Comparison of ENCODE assay signal across 17 cellular contexts in the genomic region with DNA sequence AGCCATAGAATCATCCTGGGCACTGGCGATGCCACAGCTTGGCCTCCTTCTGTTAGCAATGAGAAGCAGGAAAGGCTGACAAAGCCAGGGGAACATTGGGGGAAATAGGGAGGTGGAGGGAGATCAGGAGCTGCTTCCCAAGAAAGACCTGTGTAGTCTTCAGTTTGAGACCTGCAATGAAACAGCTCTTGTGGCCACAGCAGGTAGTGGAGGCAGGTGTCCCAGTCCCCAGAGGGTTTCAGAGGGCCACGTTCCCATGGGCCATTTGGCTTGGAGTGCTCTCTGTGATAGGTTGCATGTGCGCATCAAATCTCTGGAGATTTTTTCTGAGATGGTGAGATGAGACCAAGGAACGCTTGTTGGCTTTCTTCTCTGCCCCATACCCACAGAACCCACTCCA. TPM values are rescaled to one million over a fixed set of nuclear protein-coding genes. Genes with fewer than 3 reads are reported as not detected.
A peak's percentile ranks its signal among the peaks of the same experiment; 100 is the strongest.
DNase-seq lines count a peak whose midpoint lies in the region; ATAC-seq and TF ChIP-seq lines count a peak whose summit lies in the region.
"Had no signal": no experiment of that assay in that cellular context is flagged by ENCODE, and none has a peak within 500 bp of the region (broad histone marks: within the 10 kb centered on the region; RNA-seq: fewer than 3 reads in every experiment).

No MANE protein-coding gene starts in this region.

- no peak overlapping the region for H2BK5ac ChIP-seq in IMR-90 (ENCODE audit: low read depth, low read length, poor library complexity, severe bottlenecking)

- H3K79me2 ChIP-seq in PC-9 (ENCODE audit: low read depth) = no peaks in the 10 kb centered on the region

- H3K23ac ChIP-seq in IMR-90 (ENCODE audit: low read depth, low read length) = no peak overlapping the region

- POLR2A ChIA-PET in IMR-90 (lab: Charles Lee; ENCODE audit: unreplicated experiment) = no interaction called here
- POLR2A ChIA-PET in PC-9 (lab: Charles Lee; ENCODE audit: unreplicated experiment) = no interaction called here

- no peak overlapping the region for H3K27ac ChIP-seq in BLaER1 treated with 17β-estradiol and CSF1 and Interleukin-3, amounts not matched to agents 10 nM and 100 nM
- H3K27ac ChIP-seq in IMR-90 (ENCODE audit: insufficient read depth, low read length) = no peak overlapping the region
- no peak overlapping the region for H3K27ac ChIP-seq in esophagus muscularis mucosa (replicated peaks in 1 of 4)
- H3K27ac ChIP-seq in PC-9 = no peak overlapping the region

- TF ChIP-seq CTCF in GM12872 (IDR thresholded peaks at IDR 0.05; ENCODE audit: insufficient read depth, low read depth, low read length) (peak; percentile 32; the same call in 1 of the 3 replicates), IMR-90 (conservative IDR thresholded peaks at IDR 0.05; ENCODE audit: low read depth, low read length) (no peak), esophagus muscularis mucosa (IDR thresholded peaks at IDR 0.05) (no peak), PC-9 (conservative IDR thresholded peaks at IDR 0.05) (no peak), lower leg skin (IDR thresholded peaks at IDR 0.05) (no peak)

- H3K4me2 ChIP-seq in BLaER1 treated with 17β-estradiol and CSF1 and Interleukin-3, amounts not matched to agents 10 nM and 100 nM = peak overlapping the region in 7 of 11 experiments; percentile 19 to 60 (median 56); a peak in 12 of 22 replicates
- no peak overlapping the region for H3K4me2 ChIP-seq in IMR-90 (ENCODE audit: low read depth, low read length)
- no peak overlapping the region for H3K4me2 ChIP-seq in PC-9

- BruUV-seq in IMR-90 (replicated peaks; lab: Mats Ljungman, UMichigan) (no TSS peak), PC-9 (replicated peaks; lab: Mats Ljungman, UMichigan) (no TSS peak)

- no peaks in the 10 kb centered on the region for H3K36me3 ChIP-seq in BLaER1 treated with 17β-estradiol and CSF1 and Interleukin-3, amounts not matched to agents 10 nM and 100 nM
- H3K36me3 ChIP-seq in IMR-90 (ENCODE audit: control insufficient read depth, insufficient read depth, low read length) (no peaks in the 10 kb centered on the region), esophagus muscularis mucosa (no peaks in the 10 kb centered on the region), PC-9 (ENCODE audit: low read depth) (no peaks in the 10 kb centered on the region)
- H3K36me3 ChIP-seq: BE2C, HAP-1 had no signal

- no peak overlapping the region for H3K4me3 ChIP-seq in BLaER1 treated with 17β-estradiol and CSF1 and Interleukin-3, amounts not matched to agents 10 nM and 100 nM
- H3K4me3 ChIP-seq in IMR-90 (ENCODE audit: insufficient read depth, low read depth, low read length) (no peak overlapping the region), esophagus muscularis mucosa (no peak overlapping the region), PC-9 (no peak overlapping the region), lower leg skin (ENCODE audit: low read depth, poor library complexity, severe bottlenecking) (no peak overlapping the region)
- H3K4me3 ChIP-seq: HAP-1, K562 had no signal

- in situ Hi-C loops in IMR-90 (cut with MboI; ENCODE audit: low sequenced_read_pairs) = no loop called here

- H4K8ac ChIP-seq in IMR-90 (ENCODE audit: low read depth in 2 of 2, low read length in 2 of 2) = no peak overlapping the region

- no peak overlapping the region for H3K9ac ChIP-seq in BLaER1 treated with 17β-estradiol and CSF1 and Interleukin-3, amounts not matched to agents 10 nM and 100 nM
- H3K9ac ChIP-seq in IMR-90 (ENCODE audit: low read depth, low read length) = no peak overlapping the region

- dilution Hi-C loops in IMR-90 (cut with HindIII; ENCODE audit: low sequenced_read_pairs, unreplicated experiment) = loop anchor here (25.0 kb wide), 1 partner anchor 119 kb away; no protein-coding TSS in a partner anchor

- no peaks in the 10 kb centered on the region for H3K79me1 ChIP-seq in IMR-90 (ENCODE audit: low read depth in 1 of 2, low read length in 2 of 2)

- TF ChIP-seq RAD21 in IMR-90 (IDR thresholded peaks at IDR 0.05; ENCODE audit: low read length) = no peak

- intact Hi-C loops in IMR-90 (cut with micrococcal nuclease) (no loop called here), esophagus muscularis mucosa (cut with DNase I) (no loop called here), PC-9 (cut with micrococcal nuclease; ENCODE audit: unreplicated experiment) (no loop called here), lower leg skin (cut with DNase I; ENCODE audit: low total_unique reads) (no loop called here)

- no peaks in the 10 kb centered on the region for H3K9me3 ChIP-seq in BLaER1 treated with 17β-estradiol and CSF1 and Interleukin-3, amounts not matched to agents 10 nM and 100 nM (replicated peaks in 1 of 11)
- H3K9me3 ChIP-seq in IMR-90 (ENCODE audit: control insufficient read depth, insufficient read depth, low read length) (no peaks in the 10 kb centered on the region; the same call in 1 of the 2 replicates), esophagus muscularis mucosa (no peaks in the 10 kb centered on the region), PC-9 (ENCODE audit: insufficient read depth, low read depth) (no peaks in the 10 kb centered on the region)
- H3K9me3 ChIP-seq: BE2C, HAP-1 had no signal

- CTCF ChIA-PET in IMR-90 (lab: Yijun Ruan, JAX) = no interaction called here
- CTCF ChIA-PET in PC-9 (lab: Charles Lee) = no interaction called here

- no peaks in the 10 kb centered on the region for H3F3A ChIP-seq in PC-9 (ENCODE audit: insufficient read depth, low read depth)

- 29% methylated on average over 1 of the region's 4 CpGs; no CpG with 5 or more reads in 1 of the 2 experiments for WGBS in IMR-90 (ENCODE audit: extremely low coverage in 2 of 2, insufficient read length in 1 of 2), 2 experiments
- WGBS in esophagus muscularis mucosa = 66% methylated on average over 4 of the region's 4 CpGs
- 84 to 89% methylated on average over 4 of the region's 4 CpGs for WGBS in lower leg skin, 2 donors

- no peaks in the 10 kb centered on the region for H3K9me2 ChIP-seq in PC-9 (ENCODE audit: insufficient read depth)

- ATAC-seq in IMR-90 (ENCODE audit: low read depth) = no peak
- ATAC-seq: K562 had no signal

- no peak overlapping the region for H2BK120ac ChIP-seq in IMR-90 (ENCODE audit: low read depth, low read length)

- TF ChIP-seq EP300 in esophagus muscularis mucosa (IDR thresholded peaks at IDR 0.05) = no peak

- H2AK9ac ChIP-seq in IMR-90 (replicated peaks; ENCODE audit: low read depth, low read length, poor library complexity) = no peak overlapping the region

- no peaks in the 10 kb centered on the region for H3K9me1 ChIP-seq in IMR-90 (ENCODE audit: insufficient read depth, low read length)

- DNase-seq in IMR-90 = no peak
- peak; percentile 84 for DNase-seq in esophagus muscularis mucosa (ENCODE audit: extremely low spot score)
- DNase-seq in PC-9 = no peak
- no peak for DNase-seq in NCI-H748 (lab: John Stamatoyannopoulos, UW; ENCODE audit: unreplicated experiment)
- DNase-seq in lower leg skin (ENCODE audit: low spot score in 2 of 2) = no peak
- DNase-seq: ACHN; BE2C; Calu3; CD4-positive, alpha-beta memory T cell; DMS79 treated with DMSO at 0.1 percent for 48 hours; GF-D8; GOT3 had no signal

- no peak overlapping the region for H3K18ac ChIP-seq in IMR-90 (ENCODE audit: low read depth, low read length)

- no peak overlapping the region for H3K56ac ChIP-seq in IMR-90 (ENCODE audit: extremely low read depth, insufficient read depth, low read length)

- no peak overlapping the region for H3K14ac ChIP-seq in IMR-90 (replicated peaks; ENCODE audit: low read depth, low read length)

- no peaks in the 10 kb centered on the region for H4K20me1 ChIP-seq in BLaER1 treated with 17β-estradiol and CSF1 and Interleukin-3, amounts not matched to agents 10 nM and 100 nM
- no peaks in the 10 kb centered on the region for H4K20me1 ChIP-seq in IMR-90 (ENCODE audit: insufficient read depth, low read length)
- no peaks in the 10 kb centered on the region for H4K20me1 ChIP-seq in PC-9 (ENCODE audit: insufficient read depth)

- no peak overlapping the region for H2BK20ac ChIP-seq in IMR-90 (ENCODE audit: low read depth, low read length)

- H3K27me3 ChIP-seq in BLaER1 treated with 17β-estradiol and CSF1 and Interleukin-3, amounts not matched to agents 10 nM and 100 nM = peaks cover 14 to 34% (median 30%) of the 10 kb centered on the region in 11 experiments
- peaks cover 24% of the 10 kb centered on the region for H3K27me3 ChIP-seq in IMR-90 (ENCODE audit: control insufficient read depth, insufficient read depth, low read length)
- H3K27me3 ChIP-seq in esophagus muscularis mucosa = peaks cover 0 to 93% (median 52%) of the 10 kb centered on the region in 4 donors
- H3K27me3 ChIP-seq in PC-9 (ENCODE audit: insufficient read depth, low read depth) = no peaks in the 10 kb centered on the region

- H2AK5ac ChIP-seq in IMR-90 (ENCODE audit: low read depth, low read length) = no peak overlapping the region

- H2BK15ac ChIP-seq in IMR-90 (ENCODE audit: low read depth, low read length) = no peak overlapping the region

- no peak overlapping the region for H3K4ac ChIP-seq in IMR-90 (ENCODE audit: low read depth, low read length)

- peak overlapping the region; percentile 23 for H2AFZ ChIP-seq in IMR-90 (replicated peaks; ENCODE audit: low read length, poor library complexity)
- no peak overlapping the region for H2AFZ ChIP-seq in PC-9

- peaks cover 0 to 12% (median 9%) of the 10 kb centered on the region in 10 experiments; a peak in 10 of 20 replicates for H3K4me1 ChIP-seq in BLaER1 treated with 17β-estradiol and CSF1 and Interleukin-3, amounts not matched to agents 10 nM and 100 nM
- H3K4me1 ChIP-seq in IMR-90 (ENCODE audit: control insufficient read depth, insufficient read depth, low read length) (no peaks in the 10 kb centered on the region), esophagus muscularis mucosa (peaks cover 0 to 13% (median 6%) of the 10 kb centered on the region in 4 donors), PC-9 (replicated peaks; ENCODE audit: insufficient read depth) (no peaks in the 10 kb centered on the region)
- H3K4me1 ChIP-seq: BE2C, HAP-1 had no signal

- no peak overlapping the region for H4K5ac ChIP-seq in IMR-90 (ENCODE audit: low read depth, low read length)

- TF ChIP-seq POLR2A in IMR-90 (IDR thresholded peaks at IDR 0.05; ENCODE audit: low read depth, low read length) (no peak), esophagus muscularis mucosa (IDR thresholded peaks at IDR 0.05; ENCODE audit: low read depth) (no peak), lower leg skin (IDR thresholded peaks at IDR 0.05) (no peak)

- H4K91ac ChIP-seq in IMR-90 (ENCODE audit: insufficient read depth, low read depth, low read length) = no peak overlapping the region

RNA-seq across cellular contexts. Expression of a gene that starts 14.4 kb away (rescaled TPM):
- total RNA-seq in IMR-90 (2012; rRNA removed) (not detected in 2 replicates), esophagus muscularis mucosa (not detected), PC-9 (2021) (not detected in 2 replicates), lower leg skin (not detected)
- not detected in 2 replicates for polyA plus RNA-seq in IMR-90 (2012; rRNA removed)
- polyA plus RNA-seq in IMR-90 (2012; cell fraction: cytosol; rRNA removed) = not detected in 2 replicates
- not detected in 2 replicates for polyA plus RNA-seq in IMR-90 (2012; cell fraction: nucleus; rRNA removed; ENCODE audit: low replicate concordance)
- total RNA-seq: Calu3; CD4-positive, alpha-beta memory T cell; K562 had no signal
- polyA plus RNA-seq: CD14-positive monocyte; CD4-positive, alpha-beta memory T cell; K562 had no signal

RNA-seq across cellular contexts. Expression of a gene that starts 28.5 kb away (rescaled TPM):
- total RNA-seq in IMR-90 (2012; rRNA removed) = 8.1 and 10.4 TPM in 2 replicates
- polyA plus RNA-seq in IMR-90 (2012; rRNA removed) = 9.9 and 11.6 TPM in 2 replicates
- polyA plus RNA-seq in IMR-90 (2012; cell fraction: cytosol; rRNA removed) = 5.2 and 10.4 TPM in 2 replicates
- 2.7 and 5.5 TPM in 2 replicates for polyA plus RNA-seq in IMR-90 (2012; cell fraction: nucleus; rRNA removed; ENCODE audit: low replicate concordance)
- total RNA-seq in esophagus muscularis mucosa = 100 to 1,000 TPM in 1 of 4 donors, 10 to 100 TPM in 3; 61.9 to 107 (median 82.9) TPM
- total RNA-seq in PC-9 (2021) = 2.0 and 4.0 TPM in 2 replicates
- 100 to 1,000 TPM in 2 of 4 donors, 10 to 100 TPM in 2; 67.3 to 102 (median 90.6) TPM for total RNA-seq in lower leg skin

RNA-seq across cellular contexts. Expression of a gene that starts 32.7 kb away (rescaled TPM):
- total RNA-seq in IMR-90 (2012; rRNA removed) = 3.6 and 3.9 TPM in 2 replicates
- 4.2 and 4.7 TPM in 2 replicates for polyA plus RNA-seq in IMR-90 (2012; rRNA removed)
- polyA plus RNA-seq in IMR-90 (2012; cell fraction: cytosol; rRNA removed) = 5.9 and 9.0 TPM in 2 replicates
- polyA plus RNA-seq in IMR-90 (2012; cell fraction: nucleus; rRNA removed; ENCODE audit: low replicate concordance) = 1.9 and 2.4 TPM in 2 replicates
- total RNA-seq in esophagus muscularis mucosa = 10 to 100 TPM; 13.7 to 30.6 (median 19.8) TPM
- total RNA-seq in PC-9 (2021) = 4.4 and 5.7 TPM in 2 replicates
- total RNA-seq in lower leg skin = 10 to 100 TPM; 19.8 to 45.5 (median 32.1) TPM

Comparison
In these comparisons a context has a peak if more than half of its experiments do, and no peak if none do; other contexts are left out.
1. H3K4me2 ChIP-seq: peak in BLaER1 treated with 17β-estradiol and CSF1 and Interleukin-3, amounts not matched to agents 10 nM and 100 nM (7 of 11); none in IMR-90 (single experiment) and PC-9 (single experiment).